8 cellular contexts compared by ENCODE assay signal in genomic region chr6:73388433-73388799, GRCh38. TPM values are rescaled to one million over a fixed set of nuclear protein-coding genes. Genes with fewer than 3 reads are reported as not detected.
A peak's percentile ranks its signal among the peaks of the same experiment; 100 is the strongest.
DNase-seq lines count a peak whose midpoint lies in the region; ATAC-seq and TF ChIP-seq lines count a peak whose summit lies in the region.

No MANE protein-coding gene starts in this region.

- WGBS in gastroesophageal sphincter (ENCODE audit: low coverage in 1 of 2), 2 donors = 27 to 28% methylated on average over 3 to 4 of the region's 4 CpGs
- 46 to 52% (median 48%) methylated on average over 4 of the region's 4 CpGs for WGBS in spleen, 5 donors

- H3K4me2 ChIP-seq in DOHH2 (ENCODE audit: low read length) = peak overlapping the region; percentile 57

- H3K9me3 ChIP-seq in DOHH2 (ENCODE audit: control insufficient read depth, insufficient read depth, low read length) = no peaks in the 10 kb centered on the region
- H3K9me3 ChIP-seq in gastroesophageal sphincter = no peaks in the 10 kb centered on the region
- no peaks in the 10 kb centered on the region for H3K9me3 ChIP-seq in spleen

- no peaks in the 10 kb centered on the region for H3K9me2 ChIP-seq in DOHH2 (replicated peaks; ENCODE audit: control insufficient read depth, low read length)

- H3K27me3 ChIP-seq in DOHH2 (ENCODE audit: control insufficient read depth, low read length) (peaks cover 13% of the 10 kb centered on the region), H7 (ENCODE audit: control insufficient read depth, insufficient read depth, low read length) (no peaks in the 10 kb centered on the region), gastroesophageal sphincter (no peaks in the 10 kb centered on the region), spleen (replicated peaks in 1 of 7) (no peaks in the 10 kb centered on the region)

- TF ChIP-seq CTCF in DOHH2 (IDR thresholded peaks at IDR 0.05; ENCODE audit: low read depth, low read length, poor library complexity, severe bottlenecking) = no peak
- no peak for TF ChIP-seq CTCF in RWPE1 (conservative IDR thresholded peaks at IDR 0.05; ENCODE audit: low read depth)
- TF ChIP-seq CTCF in gastroesophageal sphincter (IDR thresholded peaks at IDR 0.05) = no peak
- no peak for TF ChIP-seq CTCF in spleen (IDR thresholded peaks at IDR 0.05 in 8 of 11, conservative IDR thresholded peaks at IDR 0.05 in 3 of 11)

- no peak for TF ChIP-seq EP300 in gastroesophageal sphincter (IDR thresholded peaks at IDR 0.05)

- H3K36me3 ChIP-seq in DOHH2 (ENCODE audit: control insufficient read depth, low read length) (no peaks in the 10 kb centered on the region), H7 (replicated peaks; ENCODE audit: control insufficient read depth, insufficient read depth, low read length) (no peaks in the 10 kb centered on the region), gastroesophageal sphincter (no peaks in the 10 kb centered on the region), spleen (no peaks in the 10 kb centered on the region)

- CTCF ChIA-PET in RWPE1 (lab: Yijun Ruan, JAX) = interaction anchor here (0.6 to 1.6 kb wide), 6 partner anchors 10 to 224 kb away, joined by 3 to 9 read pairs (median 3); no protein-coding TSS in a partner anchor

- H3K4me3 ChIP-seq in DOHH2 (ENCODE audit: low read length) (peak overlapping the region; percentile 65), H7 (ENCODE audit: insufficient read depth, low read depth, low read length) (peak overlapping the region; percentile 56), gastroesophageal sphincter (peak overlapping the region; percentile 46 to 54), spleen (peak overlapping the region; percentile 44 to 72 (median 48))

- no peak for DNase-seq in H7
- peak; percentile 8 for DNase-seq in RWPE1 (ENCODE audit: low spot score)
- no peak for DNase-seq in spleen
- no peak for DNase-seq in NCI-H146 (lab: John Stamatoyannopoulos, UW)
- no peak for DNase-seq in activated CD4-positive, alpha-beta T cell treated with anti-CD3 and anti-CD28 coated beads, Interleukin-2, amount 50 U/mL, for 48 hours
- DNase-seq in AG08395 (ENCODE audit: low spot score) = no peak

- intact Hi-C loops in spleen (cut with DNase I; ENCODE audit: low total_unique reads) = no loop called here

- POLR2A ChIA-PET in RWPE1 (lab: Yijun Ruan, JAX; ENCODE audit: low non-redundant PET) = no interaction called here

- no peak overlapping the region for H3K27ac ChIP-seq in DOHH2 (ENCODE audit: low read depth, low read length)
- H3K27ac ChIP-seq in RWPE1 = peak overlapping the region; percentile 96
- H3K27ac ChIP-seq in gastroesophageal sphincter = peak overlapping the region in 2 of 4 donors; percentile 64 to 72
- peak overlapping the region in 3 of 8 donors; percentile 76 to 83 (median 78) for H3K27ac ChIP-seq in spleen

- no peaks in the 10 kb centered on the region for H4K20me1 ChIP-seq in DOHH2 (ENCODE audit: control insufficient read depth, insufficient read depth, low read depth, low read length)

- no peaks in the 10 kb centered on the region for H3F3A ChIP-seq in DOHH2 (ENCODE audit: control insufficient read depth, insufficient read depth)

- no peak for ATAC-seq in gastroesophageal sphincter

- no peak for TF ChIP-seq POLR2A in gastroesophageal sphincter (IDR thresholded peaks at IDR 0.05)
- TF ChIP-seq POLR2A in spleen (IDR thresholded peaks at IDR 0.05) = no peak

- H3K79me2 ChIP-seq in DOHH2 (ENCODE audit: control insufficient read depth, low read length) = no peaks in the 10 kb centered on the region

- H3K4me1 ChIP-seq in DOHH2 (ENCODE audit: control insufficient read depth, low read length) (peaks cover 6% of the 10 kb centered on the region), gastroesophageal sphincter (peaks cover 0 to 12% (median 0%) of the 10 kb centered on the region in 3 donors), spleen (peaks cover 3 to 20% (median 9%) of the 10 kb centered on the region in 6 donors)

RNA-seq across cellular contexts. Expression of gene DDX43, which starts 6.2 kb away (rescaled TPM):
- total RNA-seq in H7 (2014; rRNA removed; shearing (Covaris generic)) = 0.07 and 0.15 TPM in 2 replicates
- total RNA-seq in gastroesophageal sphincter (1 to 10 TPM in 3 of 4 donors, under 1 TPM in 1; 0.62 to 7.9 (median 2.8) TPM), spleen (1 to 10 TPM in 5 of 7 donors, under 1 TPM in 2; 0.34 to 1.5 (median 1.2) TPM)
- under 1 TPM; 0.44 to 0.85 (median 0.45) TPM for polyA plus RNA-seq in spleen

RNA-seq across cellular contexts. Expression of gene OOEP, which starts 18.7 kb away (rescaled TPM):
- total RNA-seq in H7 (2014; rRNA removed; shearing (Covaris generic)) = not detected in 2 replicates
- total RNA-seq in gastroesophageal sphincter (not detected), spleen (under 1 TPM in 1 of 7 donors, not detected in 6; 0.70 TPM)
- under 1 TPM; 0.17 to 0.26 (median 0.19) TPM for polyA plus RNA-seq in spleen

RNA-seq across cellular contexts. Expression of gene KHDC3L, which starts 26.0 kb away (rescaled TPM):
- total RNA-seq in H7 (2014; rRNA removed; shearing (Covaris generic)) = 0.87 TPM in 1 of 2 replicates, not detected in the other
- not detected for total RNA-seq in gastroesophageal sphincter
- not detected for total RNA-seq in spleen
- polyA plus RNA-seq in spleen = not detected

RNA-seq across cellular contexts. Expression of gene DPPA5, which starts 34.3 kb away (rescaled TPM):
- total RNA-seq in H7 (2014; rRNA removed; shearing (Covaris generic)) = 0.97 and 2.1 TPM in 2 replicates
- total RNA-seq in gastroesophageal sphincter = not detected
- total RNA-seq in spleen = not detected
- not detected for polyA plus RNA-seq in spleen
